27 cellular contexts compared by ENCODE assay signal in genomic region chr5:104081232-104081631, GRCh38.
"Had no signal": no experiment of that assay in that cellular context is flagged by ENCODE, and none has a peak within 500 bp of the region (broad histone marks: within the 10 kb centered on the region; RNA-seq: fewer than 3 reads in every experiment).

No MANE protein-coding gene starts in this region.

- ATAC-seq: activated CD4-positive, alpha-beta T cell treated with anti-CD3 and anti-CD28 coated beads for 36 hours; activated CD4-positive, CD25-positive, alpha-beta regulatory T cell treated with anti-CD3 and anti-CD28 coated beads, Interleukin-2, amount 50 U/mL, for 24 hours; activated CD8-positive, alpha-beta T cell treated with anti-CD3 and anti-CD28 coated beads, Interleukin-2, amount 10 ng/mL, durations not matched to agents 7 days and 5 days; WTC11 had no signal

- H3K27me3 ChIP-seq: ascending aorta, cardiac muscle cell had no signal

- H3K9me3 ChIP-seq: ascending aorta had no signal

- H3K4me1 Mint-ChIP-seq: activated CD4-positive, alpha-beta T cell treated with anti-CD3 and anti-CD28 coated beads for 36 hours; activated CD4-positive, alpha-beta T cell treated with anti-CD3 and anti-CD28 coated beads, Interleukin-2, amount 10 ng/mL, durations not matched to agents 7 days and 5 days; activated naive CD4-positive, alpha-beta T cell treated with anti-CD3 and anti-CD28 coated beads, Interleukin-2, amount 50 U/mL, for 24 hours; activated naive CD8-positive, alpha-beta T cell treated with anti-CD3 and anti-CD28 coated beads, Interleukin-2, amount 10 ng/mL, durations not matched to agents 7 days and 5 days; central memory CD8-positive, alpha-beta T cell had no signal

- H3K4me1 ChIP-seq: ascending aorta had no signal

- H3K27ac ChIP-seq: ascending aorta, cardiac muscle cell had no signal

- H3K4me3 Mint-ChIP-seq: activated CD4-positive, alpha-beta T cell treated with anti-CD3 and anti-CD28 coated beads for 36 hours; activated CD4-positive, alpha-beta T cell treated with anti-CD3 and anti-CD28 coated beads, Interleukin-2, amount 10 ng/mL, durations not matched to agents 7 days and 5 days; activated CD8-positive, alpha-beta T cell treated with anti-CD3 and anti-CD28 coated beads, Interleukin-2, amount 10 ng/mL, durations not matched to agents 7 days and 5 days; activated naive CD4-positive, alpha-beta T cell treated with anti-CD3 and anti-CD28 coated beads, Interleukin-2, amount 50 U/mL, for 24 hours; activated naive CD8-positive, alpha-beta T cell treated with anti-CD3 and anti-CD28 coated beads, Interleukin-2, amount 10 ng/mL, durations not matched to agents 7 days and 5 days; activated T-cell treated with anti-CD3 and anti-CD28 coated beads, Interleukin-2, amount 50 U/mL, for 24 hours; central memory CD8-positive, alpha-beta T cell; T-helper 1 cell treated with Interleukin-12 subunit alpha and Interleukin-12 subunit beta and Interleukin-4 antibody, amounts not matched to agents 30 μg/mL and 1 μg/mL, for 36 hours; T-helper 2 cell treated with Interferon-gamma antibody and Interleukin-4, amounts not matched to agents 5 μg/mL and 100 μg/mL, for 36 hours had no signal

- H3K27me3 Mint-ChIP-seq: activated CD4-positive, alpha-beta T cell treated with anti-CD3 and anti-CD28 coated beads for 36 hours; activated CD4-positive, alpha-beta T cell treated with anti-CD3 and anti-CD28 coated beads, Interleukin-2, amount 10 ng/mL, durations not matched to agents 7 days and 5 days; activated naive CD4-positive, alpha-beta T cell treated with anti-CD3 and anti-CD28 coated beads, Interleukin-2, amount 50 U/mL, for 24 hours; activated naive CD8-positive, alpha-beta T cell treated with anti-CD3 and anti-CD28 coated beads, Interleukin-2, amount 10 ng/mL, durations not matched to agents 7 days and 5 days; activated T-cell treated with anti-CD3 and anti-CD28 coated beads, Interleukin-2, amount 50 U/mL, for 24 hours; central memory CD8-positive, alpha-beta T cell had no signal

- H3K9me3 Mint-ChIP-seq: activated naive CD4-positive, alpha-beta T cell treated with anti-CD3 and anti-CD28 coated beads, Interleukin-2, amount 50 U/mL, for 24 hours; activated naive CD8-positive, alpha-beta T cell treated with anti-CD3 and anti-CD28 coated beads, Interleukin-2, amount 10 ng/mL, durations not matched to agents 7 days and 5 days had no signal

- FAIRE-seq: TTC549 had no signal

- H3K27ac Mint-ChIP-seq: activated CD4-positive, alpha-beta T cell treated with anti-CD3 and anti-CD28 coated beads for 36 hours; activated CD4-positive, alpha-beta T cell treated with anti-CD3 and anti-CD28 coated beads, Interleukin-2, amount 10 ng/mL, durations not matched to agents 7 days and 5 days; activated CD8-positive, alpha-beta T cell treated with anti-CD3 and anti-CD28 coated beads, Interleukin-2, amount 10 ng/mL, durations not matched to agents 7 days and 5 days; activated naive CD4-positive, alpha-beta T cell treated with anti-CD3 and anti-CD28 coated beads, Interleukin-2, amount 50 U/mL, for 24 hours; activated naive CD8-positive, alpha-beta T cell treated with anti-CD3 and anti-CD28 coated beads, Interleukin-2, amount 10 ng/mL, durations not matched to agents 7 days and 5 days; activated T-cell treated with anti-CD3 and anti-CD28 coated beads, Interleukin-2, amount 50 U/mL, for 24 hours; activated T-helper 2 cell treated with anti-CD3 and anti-CD28 coated beads, Interferon-gamma antibody, Interleukin-2, Interleukin-4, amounts not matched to agents 10 μg/mL and 5 μg/mL and 100 μg/mL, durations not matched to agents 14 hours and 24 hours and 36 hours; T-helper 1 cell treated with Interleukin-12 subunit alpha and Interleukin-12 subunit beta and Interleukin-4 antibody, amounts not matched to agents 30 μg/mL and 1 μg/mL, for 36 hours; T-helper 2 cell treated with Interferon-gamma antibody and Interleukin-4, amounts not matched to agents 5 μg/mL and 100 μg/mL, for 36 hours; WTC11 had no signal

- H3K4me3 ChIP-seq: ascending aorta, cardiac muscle cell had no signal

- H3K36me3 Mint-ChIP-seq: activated naive CD4-positive, alpha-beta T cell treated with anti-CD3 and anti-CD28 coated beads, Interleukin-2, amount 50 U/mL, for 24 hours; activated naive CD8-positive, alpha-beta T cell treated with anti-CD3 and anti-CD28 coated beads, Interleukin-2, amount 10 ng/mL, durations not matched to agents 7 days and 5 days had no signal

- H3K36me3 ChIP-seq: ascending aorta, cardiac muscle cell had no signal

- DNase-seq: activated CD4-positive, alpha-beta T cell treated with anti-CD3 and anti-CD28 coated beads for 36 hours; activated CD4-positive, alpha-beta T cell treated with anti-CD3 and anti-CD28 coated beads, Interleukin-2, amount 10 ng/mL, durations not matched to agents 7 days and 5 days; activated CD4-positive, alpha-beta T cell treated with anti-CD3 and anti-CD28 coated beads, Interleukin-2, amount 50 U/mL, for 48 hours; activated CD8-positive, alpha-beta T cell treated with anti-CD3 and anti-CD28 coated beads, Interleukin-2, amount 10 ng/mL, durations not matched to agents 7 days and 5 days; activated gamma-delta T cell; activated naive CD4-positive, alpha-beta T cell treated with Interleukin-2 at 50 U/mL for 16 hours; activated naive CD8-positive, alpha-beta T cell treated with anti-CD3 and anti-CD28 coated beads, Interleukin-2, amount 10 ng/mL, durations not matched to agents 7 days and 5 days; activated T-cell treated with anti-CD3 and anti-CD28 coated beads, Interleukin-2, amount 50 U/mL, for 24 hours; amygdala; NCI-H1105; NCI-H1417 treated with DMSO at 0.1 percent for 48 hours; NCI-H1930; NCI-H2081 treated with DMSO at 0.1 percent for 48 hours; NCI-H345; NCI-H510A; NCI-H526; Right ventricle myocardium superior had no signal
